In genomic region chrX:144809025-144809424, GRCh38 we compare ENCODE assay signal across 30 cellular contexts.
"Had no signal": no experiment of that assay in that cellular context is flagged by ENCODE, and none has a peak within 500 bp of the region (broad histone marks: within the 10 kb centered on the region; RNA-seq: fewer than 3 reads in every experiment).

No MANE protein-coding gene starts in this region.

- H3K36me3 ChIP-seq: neutrophil, ovary, spleen, suprapubic skin, tibial artery, transverse colon, upper lobe of right lung, uterus had no signal

- H3K9me3 ChIP-seq: neutrophil, ovary, psoas muscle, suprapubic skin, testis, tibial artery, transverse colon, upper lobe of right lung, uterus had no signal

- H3K27me3 ChIP-seq: neutrophil, spleen, suprapubic skin, testis, tibial artery, transverse colon, upper lobe of right lung had no signal

- H3K79me2 ChIP-seq: parathyroid adenoma had no signal

- H3K4me1 ChIP-seq: parathyroid adenoma, psoas muscle, spleen, suprapubic skin, testis, tibial artery, transverse colon, upper lobe of right lung, uterus had no signal

- H2AFZ ChIP-seq: parathyroid adenoma had no signal

- H3K27ac ChIP-seq: neutrophil, ovary, parathyroid adenoma, psoas muscle, skin epidermis, spleen, suprapubic skin, testis, tibial artery, transverse colon, upper lobe of right lung, uterus had no signal

- H3K9ac ChIP-seq: parathyroid adenoma had no signal

- ATAC-seq: naive thymus-derived CD8-positive, alpha-beta T cell; natural killer cell treated with Interleukin-12 subunit alpha and Interleukin-12 subunit beta and Interleukin-15 and Interleukin-18, amount 100 ng/mL, for 72 hours; psoas muscle; right cardiac atrium; sciatic nerve; stimulated activated memory B cell treated with anti-CD40 and anti-IgM and Interleukin-4, amounts not matched to agents 10 μg/mL and 1 μg/mL and 100 μg/mL, for 72 hours; stimulated activated naive CD8-positive, alpha-beta T cell treated with anti-CD3 and anti-CD28 coated beads, Interleukin-15, amount 100 ng/mL, for 72 hours; stimulated activated naive CD8-positive, alpha-beta T cell treated with anti-CD3 and anti-CD28 coated beads, Interleukin-15, Interleukin-2, amounts not matched to agents 100 U/mL and 50 U/mL, for 24 hours; upper lobe of right lung had no signal

- H3K4me2 ChIP-seq: smooth muscle cell had no signal

- H3K4me3 ChIP-seq: ovary, psoas muscle, skin epidermis, smooth muscle cell, spleen, suprapubic skin, testis, tibial artery, transverse colon, upper lobe of right lung, uterus had no signal

- DNase-seq: naive thymus-derived CD8-positive, alpha-beta T cell; nephron progenitor cell; nucleus accumbens; ovary; posterior cingulate gyrus; psoas muscle; right cardiac atrium; spleen; stimulated activated CD4-positive, alpha-beta T cell treated with anti-CD3 and anti-CD28 coated beads, Interleukin-12 subunit alpha, Interleukin-12 subunit beta, amount 100 ng/mL, for 4 hours; stimulated activated CD4-positive, alpha-beta T cell treated with anti-CD3 and anti-CD28 coated beads, Interleukin-1b, Interleukin-23, amount 100 ng/mL, for 48 hours; stimulated activated CD4-positive, alpha-beta T cell treated with anti-CD3 and anti-CD28 coated beads, Interleukin-4, amount 100 ng/mL, for 1 hour; stimulated activated CD4-positive, alpha-beta T cell treated with anti-CD3 and anti-CD28 coated beads, Interleukin-4, amount 100 ng/mL, for 4 hours; stimulated activated CD8-positive, alpha-beta memory T cell treated with anti-CD3 and anti-CD28 coated beads, Interleukin-4, amount 100 ng/mL, for 48 hours; stimulated activated naive CD4-positive, alpha-beta T cell; stimulated activated naive CD8-positive, alpha-beta T cell treated with anti-CD3 and anti-CD28 coated beads, Interleukin-15, amount 100 ng/mL, for 72 hours; stimulated activated naive CD8-positive, alpha-beta T cell treated with anti-CD3 and anti-CD28 coated beads, Interleukin-15, Interleukin-2, amounts not matched to agents 100 U/mL and 50 U/mL, for 24 hours; substantia nigra; testis; tibial artery; transverse colon; upper lobe of right lung; uterus had no signal
